12 cellular contexts compared by ENCODE assay signal in the genomic region with DNA sequence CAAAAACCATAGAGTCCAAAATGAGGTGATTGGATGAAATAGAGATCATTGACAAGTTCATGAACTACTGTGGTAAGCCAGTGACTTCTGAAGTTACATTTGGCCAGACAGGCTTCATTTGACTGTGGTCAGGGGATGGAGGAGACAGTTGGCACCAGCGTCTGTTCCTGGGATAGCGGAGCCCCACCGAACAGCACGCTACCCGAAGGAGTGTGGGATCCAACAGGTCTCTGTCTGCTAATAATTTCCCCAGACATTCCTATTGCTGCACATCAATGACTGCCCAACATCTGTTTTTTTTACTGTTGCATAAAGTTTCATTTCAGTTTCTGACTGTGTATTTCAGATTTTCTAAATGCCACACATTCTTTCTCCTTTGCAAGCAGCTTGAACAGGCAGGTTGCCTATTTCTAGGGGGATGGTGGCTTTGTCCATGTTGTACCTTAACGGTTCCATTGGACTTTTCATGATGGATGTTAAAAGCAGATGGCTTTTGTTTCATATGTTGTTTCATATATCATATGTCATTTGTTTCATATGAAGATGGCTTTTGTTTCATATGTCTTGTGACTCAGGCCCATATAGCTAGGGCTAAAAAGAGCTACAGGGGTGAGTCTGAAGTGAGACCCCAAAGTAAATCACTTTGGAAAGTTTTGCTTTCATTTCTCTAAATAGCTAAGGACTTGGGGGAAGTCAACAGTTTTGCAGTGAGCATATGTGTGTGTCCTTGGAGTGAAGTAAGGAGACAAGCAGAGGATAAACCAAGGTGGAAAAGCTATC.
DNase-seq lines count a peak whose midpoint lies in the region; ATAC-seq, FAIRE-seq and TF ChIP-seq lines count a peak whose summit lies in the region.
"Had no signal": no experiment of that assay in that cellular context is flagged by ENCODE, and none has a peak within 500 bp of the region (broad histone marks: within the 10 kb centered on the region; RNA-seq: fewer than 3 reads in every experiment).

No MANE protein-coding gene starts in this region.

- H3K27me3 ChIP-seq in right atrium auricular region (no peaks in the 10 kb centered on the region), gastrocnemius medialis (no peaks in the 10 kb centered on the region)

- in situ Hi-C loops in gastrocnemius medialis (cut with MboI; ENCODE audit: low sequenced_read_pairs in 4 of 4) = no loop called here

- intact Hi-C loops in Right ventricle myocardium superior (cut with DNase I) = no loop called here
- intact Hi-C loops in gastrocnemius medialis (cut with DNase I; ENCODE audit: low total_unique reads) = no loop called here

- H3K27ac Mint-ChIP-seq in stimulated activated effector memory CD8-positive, alpha-beta T cell treated with anti-CD3 and anti-CD28 coated beads, Interleukin-12 subunit alpha, Interleukin-12 subunit beta, amount 100 ng/mL, for 72 hours = no peak overlapping the region

- TF ChIP-seq CTCF in right atrium auricular region (IDR thresholded peaks at IDR 0.05) = no peak
- no peak for TF ChIP-seq CTCF in gastrocnemius medialis (IDR thresholded peaks at IDR 0.05 in 4 of 5, conservative IDR thresholded peaks at IDR 0.05 in 1 of 5)

- H3K4me1 Mint-ChIP-seq in stimulated activated effector memory CD8-positive, alpha-beta T cell treated with anti-CD3 and anti-CD28 coated beads, Interleukin-12 subunit alpha, Interleukin-12 subunit beta, amount 100 ng/mL, for 72 hours = no peaks in the 10 kb centered on the region

- no peak overlapping the region for H3K4me3 Mint-ChIP-seq in stimulated activated effector memory CD8-positive, alpha-beta T cell treated with anti-CD3 and anti-CD28 coated beads, Interleukin-12 subunit alpha, Interleukin-12 subunit beta, amount 100 ng/mL, for 72 hours
- H3K4me3 Mint-ChIP-seq: stimulated activated naive CD8-positive, alpha-beta T cell treated with anti-CD3 and anti-CD28 coated beads, Interleukin-15, amount 100 ng/mL, for 72 hours had no signal

- FAIRE-seq in urothelium cell line (lab: Jason Lieb, UNC) = peak; percentile 63
- FAIRE-seq: bronchial epithelial cell had no signal

- ATAC-seq in Right ventricle myocardium superior (ENCODE audit: poor library complexity) (peak; percentile 21), HG03354 (IDR thresholded peaks at IDR 0.05; ENCODE audit: poor library complexity, severe bottlenecking, unreplicated experiment) (peak; percentile 45), gastrocnemius medialis (no peak)
- no peak for ATAC-seq in stimulated activated effector memory CD8-positive, alpha-beta T cell treated with anti-CD3 and anti-CD28 coated beads, Interleukin-12 subunit alpha, Interleukin-12 subunit beta, amount 100 ng/mL, for 72 hours
- ATAC-seq: stimulated activated naive CD8-positive, alpha-beta T cell treated with anti-CD3 and anti-CD28 coated beads, Interleukin-15, amount 100 ng/mL, for 72 hours had no signal

- no peak overlapping the region for H3K4me3 ChIP-seq in right atrium auricular region
- no peak overlapping the region for H3K4me3 ChIP-seq in gastrocnemius medialis

- DNase-seq in Right ventricle myocardium superior (no peak), right atrium auricular region (ENCODE audit: low spot score) (no peak), dedifferentiated amniotic fluid mesenchymal stem cell (ENCODE audit: extremely low spot score) (peak; percentile 70), urothelium cell line (ENCODE audit: low spot score) (peak; percentile 76), COLO668 (lab: John Stamatoyannopoulos, UW; ENCODE audit: unreplicated experiment) (no peak), gastrocnemius medialis (no peak)
- no peak for DNase-seq in stimulated activated effector memory CD8-positive, alpha-beta T cell treated with anti-CD3 and anti-CD28 coated beads, Interleukin-12 subunit alpha, Interleukin-12 subunit beta, amount 100 ng/mL, for 72 hours (ENCODE audit: low spot score in 2 of 2)
- DNase-seq: activated CD4-positive, CD25-positive, alpha-beta regulatory T cell treated with anti-CD3 and anti-CD28 coated beads, Interleukin-2, amount 50 U/mL, for 72 hours; NCI-H526; stimulated activated naive CD8-positive, alpha-beta T cell treated with anti-CD3 and anti-CD28 coated beads, Interleukin-15, amount 100 ng/mL, for 72 hours had no signal

- H3K27ac ChIP-seq in right atrium auricular region (no peak overlapping the region), gastrocnemius medialis (no peak overlapping the region)

- TF ChIP-seq POLR2A in gastrocnemius medialis (IDR thresholded peaks at IDR 0.05) = no peak

- H3K9me3 Mint-ChIP-seq in stimulated activated effector memory CD8-positive, alpha-beta T cell treated with anti-CD3 and anti-CD28 coated beads, Interleukin-12 subunit alpha, Interleukin-12 subunit beta, amount 100 ng/mL, for 72 hours = no peaks in the 10 kb centered on the region
- H3K9me3 Mint-ChIP-seq: stimulated activated naive CD8-positive, alpha-beta T cell treated with anti-CD3 and anti-CD28 coated beads, Interleukin-15, amount 100 ng/mL, for 72 hours had no signal

- H3K36me3 ChIP-seq in right atrium auricular region (no peaks in the 10 kb centered on the region), gastrocnemius medialis (no peaks in the 10 kb centered on the region)

- peaks cover 6% of the 10 kb centered on the region for H3K36me3 Mint-ChIP-seq in stimulated activated effector memory CD8-positive, alpha-beta T cell treated with anti-CD3 and anti-CD28 coated beads, Interleukin-12 subunit alpha, Interleukin-12 subunit beta, amount 100 ng/mL, for 72 hours

- H3K9me3 ChIP-seq in right atrium auricular region (no peaks in the 10 kb centered on the region), gastrocnemius medialis (no peaks in the 10 kb centered on the region)

- H3K4me1 ChIP-seq in right atrium auricular region (peaks cover 0 to 11% of the 10 kb centered on the region in 2 donors), gastrocnemius medialis (no peaks in the 10 kb centered on the region)

Comparison
In these comparisons a context has a peak if more than half of its experiments do, and no peak if none do; other contexts are left out.
1. ATAC-seq: peak in Right ventricle myocardium superior (single experiment) and HG03354 (single experiment); none in gastrocnemius medialis (0 of 2) and stimulated activated effector memory CD8-positive, alpha-beta T cell treated with anti-CD3 and anti-CD28 coated beads, Interleukin-12 subunit alpha, Interleukin-12 subunit beta, amount 100 ng/mL, for 72 hours (single experiment).
2. DNase-seq: peak in dedifferentiated amniotic fluid mesenchymal stem cell (single experiment) and urothelium cell line (single experiment); none in Right ventricle myocardium superior (single experiment), right atrium auricular region (single experiment), COLO668 (single experiment), gastrocnemius medialis (0 of 2) and stimulated activated effector memory CD8-positive, alpha-beta T cell treated with anti-CD3 and anti-CD28 coated beads, Interleukin-12 subunit alpha, Interleukin-12 subunit beta, amount 100 ng/mL, for 72 hours (0 of 2).